In genomic region chr5:142306077-142306502, GRCh38 we compare ENCODE assay signal across 1 cellular context.
TF ChIP-seq lines count a peak whose summit lies in the region.

No MANE protein-coding gene starts in this region.

TF ChIP-seq in HepG2, 621 proteins besides CTCF, POLR2A, EP300 and RAD21 (continued from another document and continues in another):
- TF ChIP-seq TRAFD1 (CRISPR knock-in tag; IDR thresholded peaks at IDR 0.05; ENCODE audit: borderline replicate concordance) (no peak), ETV5 (CRISPR knock-in tag; IDR thresholded peaks at IDR 0.05; ENCODE audit: borderline replicate concordance) (no peak; the same call in 1 of the 2 replicates), ZNF512 (CRISPR knock-in tag; IDR thresholded peaks at IDR 0.05) (no peak), ZNF770 (CRISPR knock-in tag; IDR thresholded peaks at IDR 0.05) (peak; percentile 54; the same call in 1 of the 2 replicates), ZNF704 (CRISPR knock-in tag; IDR thresholded peaks at IDR 0.05; ENCODE audit: borderline replicate concordance) (no peak), U2AF1 (optimal IDR thresholded peaks at IDR 0.05; ENCODE audit: low read depth, low read length) (no peak), SOX6 (IDR thresholded peaks at IDR 0.05) (no peak), SOX6 (CRISPR knock-in tag; IDR thresholded peaks at IDR 0.05) (peak; percentile 89), GATA4 (IDR thresholded peaks at IDR 0.05; ENCODE audit: borderline replicate concordance, low read depth) (peak; percentile 65), HBP1 (CRISPR knock-in tag; IDR thresholded peaks at IDR 0.05; ENCODE audit: low read depth) (no peak), CEBPZ (IDR thresholded peaks at IDR 0.05; ENCODE audit: low read length) (no peak), ZNF709 (CRISPR knock-in tag; IDR thresholded peaks at IDR 0.05) (no peak), MIXL1 (CRISPR knock-in tag; IDR thresholded peaks at IDR 0.05) (no peak; the same call in 1 of the 2 replicates), POGZ (CRISPR knock-in tag; IDR thresholded peaks at IDR 0.05) (no peak), TERF1 (CRISPR knock-in tag; IDR thresholded peaks at IDR 0.05) (no peak), ZNF225 (CRISPR knock-in tag; IDR thresholded peaks at IDR 0.05) (no peak), HOXA5 (CRISPR knock-in tag; IDR thresholded peaks at IDR 0.05) (no peak), ATF7 (IDR thresholded peaks at IDR 0.05) (no peak), ATF7 (CRISPR knock-in tag; IDR thresholded peaks at IDR 0.05) (no peak), RFX1 (IDR thresholded peaks at IDR 0.05) (no peak), SNRNP70 (IDR thresholded peaks at IDR 0.05; ENCODE audit: low read depth, low read length) (no peak), ZNF367 (CRISPR knock-in tag; IDR thresholded peaks at IDR 0.05; ENCODE audit: borderline replicate concordance) (no peak), SP1 (IDR thresholded peaks at IDR 0.05) (no peak), SP1 (CRISPR knock-in tag; IDR thresholded peaks at IDR 0.05) (no peak), RARG (CRISPR knock-in tag; IDR thresholded peaks at IDR 0.05; ENCODE audit: low read depth) (no peak), ZNF7 (CRISPR knock-in tag; IDR thresholded peaks at IDR 0.05) (no peak), ZBTB42 (CRISPR knock-in tag; IDR thresholded peaks at IDR 0.05) (no peak), USF2 (IDR thresholded peaks at IDR 0.05; ENCODE audit: low read depth, low read length) (no peak), USF2 (CRISPR knock-in tag; IDR thresholded peaks at IDR 0.05; ENCODE audit: borderline replicate concordance) (no peak), PAXIP1 (CRISPR knock-in tag; conservative IDR thresholded peaks at IDR 0.05) (peak; percentile 78), PRMT3 (CRISPR knock-in tag; IDR thresholded peaks at IDR 0.05; ENCODE audit: borderline replicate concordance, low read depth) (no peak), PATZ1 (CRISPR knock-in tag; IDR thresholded peaks at IDR 0.05) (no peak; the same call in 1 of the 2 replicates), FOXM1 (CRISPR knock-in tag; IDR thresholded peaks at IDR 0.05) (no peak), TFDP2 (CRISPR knock-in tag; IDR thresholded peaks at IDR 0.05) (no peak), SNAI1 (CRISPR knock-in tag; IDR thresholded peaks at IDR 0.05; ENCODE audit: borderline replicate concordance) (no peak), ZNF30 (CRISPR knock-in tag; IDR thresholded peaks at IDR 0.05) (no peak), FIP1L1 (IDR thresholded peaks at IDR 0.05; ENCODE audit: borderline replicate concordance, insufficient read depth, low read depth, low read length) (no peak), ZNF782 (CRISPR knock-in tag; IDR thresholded peaks at IDR 0.05; ENCODE audit: borderline replicate concordance) (no peak), ZNF431 (CRISPR knock-in tag; IDR thresholded peaks at IDR 0.05; ENCODE audit: borderline replicate concordance, low read depth) (no peak)
